ENCODE assay signal across 12 cellular contexts in genomic region chr7:101978683-101979082, GRCh38.
"Had no signal": no experiment of that assay in that cellular context is flagged by ENCODE, and none has a peak within 500 bp of the region (broad histone marks: within the 10 kb centered on the region; RNA-seq: fewer than 3 reads in every experiment).

No MANE protein-coding gene starts in this region.

- ATAC-seq: activated CD8-positive, alpha-beta T cell treated with anti-CD3 and anti-CD28 coated beads, Interleukin-2, amount 10 ng/mL, durations not matched to agents 7 days and 5 days; pancreas had no signal

- H3K4me3 ChIP-seq: cardiac muscle cell, pancreas, stomach, thoracic aorta, vagina had no signal

- H3K27ac ChIP-seq: cardiac muscle cell, pancreas, stomach, thoracic aorta, vagina had no signal

- H3K9me3 ChIP-seq: pancreas, stomach, thoracic aorta, vagina had no signal

- H3K36me3 ChIP-seq: cardiac muscle cell, pancreas, thoracic aorta, vagina had no signal

- DNase-seq: activated CD4-positive, alpha-beta T cell treated with anti-CD3 and anti-CD28 coated beads for 4 hours; activated CD8-positive, alpha-beta memory T cell treated with anti-CD3 and anti-CD28 coated beads, Interleukin-2, amount 50 U/mL, for 48 hours; activated CD8-positive, alpha-beta T cell treated with anti-CD3 and anti-CD28 coated beads, Interleukin-2, amount 10 ng/mL, durations not matched to agents 7 days and 5 days; activated naive CD4-positive, alpha-beta T cell treated with Interleukin-2 at 50 U/mL for 16 hours; pancreas; retina; stimulated activated CD4-positive, alpha-beta T cell treated with anti-CD3 and anti-CD28 coated beads, Interleukin-4, amount 100 ng/mL, for 4 hours; stomach; T-helper 9 cell had no signal

- H3K4me1 ChIP-seq: vagina had no signal

- H3K27me3 ChIP-seq: cardiac muscle cell, pancreas, stomach, vagina had no signal
